Comparison of ENCODE assay signal across 9 cellular contexts in the genomic region with DNA sequence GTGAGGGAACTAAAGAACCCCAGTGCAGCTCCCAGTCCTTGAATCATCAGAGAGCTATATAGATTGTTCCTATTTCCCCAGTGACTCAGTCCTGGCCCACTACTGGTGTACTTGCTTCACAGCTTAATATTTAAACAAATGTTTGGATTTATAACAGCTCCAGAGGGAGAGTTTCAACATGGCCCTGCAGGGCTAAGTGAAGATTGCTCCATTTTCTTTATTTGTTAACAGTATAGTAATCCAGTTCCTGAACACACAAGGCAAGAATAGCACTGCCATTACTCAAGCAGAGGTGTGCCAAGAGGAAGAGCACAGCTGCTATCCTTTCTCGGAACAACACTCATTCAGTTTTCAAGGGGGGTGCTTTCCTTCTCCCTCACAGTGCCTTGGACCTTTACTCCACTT. TPM values are rescaled to one million over a fixed set of nuclear protein-coding genes. Genes with fewer than 3 reads are reported as not detected.
DNase-seq lines count a peak whose midpoint lies in the region; ATAC-seq and TF ChIP-seq lines count a peak whose summit lies in the region.
"Had no signal": no experiment of that assay in that cellular context is flagged by ENCODE, and none has a peak within 500 bp of the region (broad histone marks: within the 10 kb centered on the region; RNA-seq: fewer than 3 reads in every experiment).

No MANE protein-coding gene starts in this region.

- no peak overlapping the region for H3K4me3 ChIP-seq in brain microvascular endothelial cell (ENCODE audit: low read depth, low read length)
- H3K4me3 ChIP-seq in liver (ENCODE audit: low read depth in 1 of 3, low read length in 3 of 3): no peak overlapping the region

- peak; percentile 29 to 50 for TF ChIP-seq RAD21 in liver (IDR thresholded peaks at IDR 0.05)

- H3K36me3 Mint-ChIP-seq in natural killer cell treated with Interleukin-12 subunit alpha and Interleukin-12 subunit beta and Interleukin-15 and Interleukin-18, amount 100 ng/mL, for 72 hours: peaks cover 32% of the 10 kb centered on the region
- H3K36me3 Mint-ChIP-seq in natural killer cell: no peaks in the 10 kb centered on the region
- peaks cover 13 to 16% of the 10 kb centered on the region in 2 donors for H3K36me3 Mint-ChIP-seq in stimulated activated naive B cell treated with anti-CD40 and anti-IgM and Interleukin-4, amounts not matched to agents 10 μg/mL and 1 μg/mL and 100 μg/mL, for 72 hours

- peaks cover 78 to 85% of the 10 kb centered on the region in 2 donors for H3K4me1 Mint-ChIP-seq in natural killer cell treated with Interleukin-12 subunit alpha and Interleukin-12 subunit beta and Interleukin-15 and Interleukin-18, amount 100 ng/mL, for 72 hours (ENCODE audit: low read depth in 2 of 2)
- peaks cover 55 to 59% of the 10 kb centered on the region in 2 donors for H3K4me1 Mint-ChIP-seq in natural killer cell
- peaks cover 40 to 63% of the 10 kb centered on the region in 2 donors for H3K4me1 Mint-ChIP-seq in stimulated activated naive B cell treated with anti-CD40 and anti-IgM and Interleukin-4, amounts not matched to agents 10 μg/mL and 1 μg/mL and 100 μg/mL, for 72 hours

- intact Hi-C loops in natural killer cell (cut with micrococcal nuclease): no loop called here

- peak overlapping the region; percentile 70 to 98 for H3K27ac Mint-ChIP-seq in natural killer cell treated with Interleukin-12 subunit alpha and Interleukin-12 subunit beta and Interleukin-15 and Interleukin-18, amount 100 ng/mL, for 72 hours
- peak overlapping the region in 1 of 2 donors; percentile 10 for H3K27ac Mint-ChIP-seq in natural killer cell
- H3K27ac Mint-ChIP-seq in stimulated activated naive B cell treated with anti-CD40 and anti-IgM and Interleukin-4, amounts not matched to agents 10 μg/mL and 1 μg/mL and 100 μg/mL, for 72 hours: no peak overlapping the region

- H3K9ac ChIP-seq in liver (ENCODE audit: low read depth in 1 of 2, low read length in 2 of 2): no peak overlapping the region

- in situ Hi-C loops in brain microvascular endothelial cell (cut with HindIII; ENCODE audit: low pct_ligation_motif_present, low sequenced_read_pairs): no loop called here

- no peak for TF ChIP-seq CTCF in natural killer cell (IDR thresholded peaks at IDR 0.05)
- peak; percentile 14 for TF ChIP-seq CTCF in brain microvascular endothelial cell (IDR thresholded peaks at IDR 0.05; ENCODE audit: low read depth, low read length, missing control alignments)
- peak; percentile 27 for TF ChIP-seq CTCF in liver (IDR thresholded peaks at IDR 0.05; ENCODE audit: low read depth, low read length, missing input control)

- WGBS in liver: 11% methylated on average over 1 of the region's 1 CpG

- H3K4me1 ChIP-seq in liver (ENCODE audit: control insufficient read depth in 4 of 4, insufficient read depth in 4 of 4, low read length in 3 of 4): peaks cover 11 to 50% (median 20%) of the 10 kb centered on the region in 4 donors

- ATAC-seq in natural killer cell treated with Interleukin-12 subunit alpha and Interleukin-12 subunit beta and Interleukin-15 and Interleukin-18, amount 100 ng/mL, for 72 hours: peak; percentile 16 to 58
- no peak for ATAC-seq in natural killer cell
- ATAC-seq in stimulated activated naive B cell treated with anti-CD40 and anti-IgM and Interleukin-4, amounts not matched to agents 10 μg/mL and 1 μg/mL and 100 μg/mL, for 72 hours (replicated peaks): no peak
- no peak for ATAC-seq in GM19452 (IDR thresholded peaks at IDR 0.05; ENCODE audit: unreplicated experiment)

- H3K36me3 ChIP-seq in brain microvascular endothelial cell (replicated peaks) (no peaks in the 10 kb centered on the region), liver (ENCODE audit: control insufficient read depth in 4 of 4, insufficient read depth in 3 of 4, low read depth in 1 of 4, low read length in 3 of 4) (no peaks in the 10 kb centered on the region)

- H3K9me3 ChIP-seq in liver (ENCODE audit: control insufficient read depth in 4 of 4, low read length in 3 of 4): no peaks in the 10 kb centered on the region

- H3K27me3 ChIP-seq in brain microvascular endothelial cell (replicated peaks) (no peaks in the 10 kb centered on the region), liver (ENCODE audit: control insufficient read depth in 4 of 4, insufficient read depth in 4 of 4, low read length in 3 of 4) (no peaks in the 10 kb centered on the region)

- no peak for DNase-seq in natural killer cell treated with Interleukin-12 subunit alpha and Interleukin-12 subunit beta and Interleukin-15 and Interleukin-18, amount 100 ng/mL, for 72 hours (ENCODE audit: low spot score)
- DNase-seq in natural killer cell (no peak), brain microvascular endothelial cell (peak; percentile 80)
- no peak for DNase-seq in stimulated activated naive B cell treated with anti-CD40 and anti-IgM and Interleukin-4, amounts not matched to agents 10 μg/mL and 1 μg/mL and 100 μg/mL, for 72 hours
- no peak for DNase-seq in central memory CD4-positive, alpha-beta T cell
- DNase-seq in activated effector memory CD4-positive, alpha-beta T cell treated with anti-CD3 and anti-CD28 coated beads, Interleukin-2, amount 50 U/mL, for 16 hours: no peak

- no peaks in the 10 kb centered on the region for H3K9me3 Mint-ChIP-seq in natural killer cell treated with Interleukin-12 subunit alpha and Interleukin-12 subunit beta and Interleukin-15 and Interleukin-18, amount 100 ng/mL, for 72 hours
- H3K9me3 Mint-ChIP-seq in natural killer cell: no peaks in the 10 kb centered on the region
- no peaks in the 10 kb centered on the region for H3K9me3 Mint-ChIP-seq in stimulated activated naive B cell treated with anti-CD40 and anti-IgM and Interleukin-4, amounts not matched to agents 10 μg/mL and 1 μg/mL and 100 μg/mL, for 72 hours

- H3K27me3 Mint-ChIP-seq in natural killer cell treated with Interleukin-12 subunit alpha and Interleukin-12 subunit beta and Interleukin-15 and Interleukin-18, amount 100 ng/mL, for 72 hours: no peaks in the 10 kb centered on the region
- H3K27me3 Mint-ChIP-seq in natural killer cell (ENCODE audit: low read depth in 2 of 2): no peaks in the 10 kb centered on the region
- no peaks in the 10 kb centered on the region for H3K27me3 Mint-ChIP-seq in stimulated activated naive B cell treated with anti-CD40 and anti-IgM and Interleukin-4, amounts not matched to agents 10 μg/mL and 1 μg/mL and 100 μg/mL, for 72 hours

- H3K4me3 Mint-ChIP-seq in natural killer cell treated with Interleukin-12 subunit alpha and Interleukin-12 subunit beta and Interleukin-15 and Interleukin-18, amount 100 ng/mL, for 72 hours: peak overlapping the region; percentile 64
- no peak overlapping the region for H3K4me3 Mint-ChIP-seq in natural killer cell
- no peak overlapping the region for H3K4me3 Mint-ChIP-seq in stimulated activated naive B cell treated with anti-CD40 and anti-IgM and Interleukin-4, amounts not matched to agents 10 μg/mL and 1 μg/mL and 100 μg/mL, for 72 hours

- peak overlapping the region; percentile 95 for H3K27ac ChIP-seq in brain microvascular endothelial cell
- peak overlapping the region; percentile 74 to 96 for H3K27ac ChIP-seq in liver (ENCODE audit: low read depth in 1 of 2, low read length in 2 of 2)

TF ChIP-seq in liver, 16 proteins besides CTCF, POLR2A, EP300 and RAD21 (continues in another document):
- TF ChIP-seq, protein P1, sequence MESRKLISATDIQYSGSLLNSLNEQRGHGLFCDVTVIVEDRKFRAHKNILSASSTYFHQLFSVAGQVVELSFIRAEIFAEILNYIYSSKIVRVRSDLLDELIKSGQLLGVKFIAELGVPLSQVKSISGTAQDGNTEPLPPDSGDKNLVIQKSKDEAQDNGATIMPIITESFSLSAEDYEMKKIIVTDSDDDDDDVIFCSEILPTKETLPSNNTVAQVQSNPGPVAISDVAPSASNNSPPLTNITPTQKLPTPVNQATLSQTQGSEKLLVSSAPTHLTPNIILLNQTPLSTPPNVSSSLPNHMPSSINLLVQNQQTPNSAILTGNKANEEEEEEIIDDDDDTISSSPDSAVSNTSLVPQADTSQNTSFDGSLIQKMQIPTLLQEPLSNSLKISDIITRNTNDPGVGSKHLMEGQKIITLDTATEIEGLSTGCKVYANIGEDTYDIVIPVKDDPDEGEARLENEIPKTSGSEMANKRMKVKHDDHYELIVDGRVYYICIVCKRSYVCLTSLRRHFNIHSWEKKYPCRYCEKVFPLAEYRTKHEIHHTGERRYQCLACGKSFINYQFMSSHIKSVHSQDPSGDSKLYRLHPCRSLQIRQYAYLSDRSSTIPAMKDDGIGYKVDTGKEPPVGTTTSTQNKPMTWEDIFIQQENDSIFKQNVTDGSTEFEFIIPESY (IDR thresholded peaks at IDR 0.05): peak; percentile 78
- peak; percentile 69 to 82 for TF ChIP-seq HNF4A (conservative IDR thresholded peaks at IDR 0.05)
- peak; percentile 82 to 96 for TF ChIP-seq JUND (IDR thresholded peaks at IDR 0.05)
- peak in 1 of 2 donors; percentile 81 for TF ChIP-seq EGR1 (IDR thresholded peaks at IDR 0.05; ENCODE audit: low read depth in 2 of 2)
- no peak for TF ChIP-seq HNF4G (IDR thresholded peaks at IDR 0.05)
- no peak for TF ChIP-seq NR2F2 (IDR thresholded peaks at IDR 0.05)
- TF ChIP-seq FOXA2 (IDR thresholded peaks at IDR 0.05): peak; percentile 67
- peak; percentile 47 to 86 for TF ChIP-seq RXRA (IDR thresholded peaks at IDR 0.05)
- TF ChIP-seq, protein P2, sequence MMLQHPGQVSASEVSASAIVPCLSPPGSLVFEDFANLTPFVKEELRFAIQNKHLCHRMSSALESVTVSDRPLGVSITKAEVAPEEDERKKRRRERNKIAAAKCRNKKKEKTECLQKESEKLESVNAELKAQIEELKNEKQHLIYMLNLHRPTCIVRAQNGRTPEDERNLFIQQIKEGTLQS (IDR thresholded peaks at IDR 0.05): no peak
- TF ChIP-seq SP1 (IDR thresholded peaks at IDR 0.05): peak; percentile 73
- no peak for TF ChIP-seq FOXA1 (IDR thresholded peaks at IDR 0.05)
- TF ChIP-seq, protein P3, sequence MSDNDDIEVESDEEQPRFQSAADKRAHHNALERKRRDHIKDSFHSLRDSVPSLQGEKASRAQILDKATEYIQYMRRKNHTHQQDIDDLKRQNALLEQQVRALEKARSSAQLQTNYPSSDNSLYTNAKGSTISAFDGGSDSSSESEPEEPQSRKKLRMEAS (IDR thresholded peaks at IDR 0.05): peak; percentile 88
- TF ChIP-seq GABPA (IDR thresholded peaks at IDR 0.05 in 1 of 2, conservative IDR thresholded peaks at IDR 0.05 in 1 of 2): peak in 1 of 2 donors; percentile 72
- peak; percentile 97 for TF ChIP-seq YY1 (IDR thresholded peaks at IDR 0.05)
- no peak for TF ChIP-seq TAF1 (conservative IDR thresholded peaks at IDR 0.05)

RNA-seq across cellular contexts. Expression of a gene that starts 6.5 kb away (rescaled TPM):
- 100 to 1,000 TPM in 1 of 2 donors, 10 to 100 TPM in 1; 91.2 to 193 TPM for total RNA-seq in natural killer cell treated with Interleukin-12 subunit alpha and Interleukin-12 subunit beta and Interleukin-15 and Interleukin-18, amount 100 ng/mL, for 72 hours
- total RNA-seq in natural killer cell (10 to 100 TPM; 22.8 to 36.5 (median 29.9) TPM), liver (10 to 100 TPM; 29.6 to 41.7 TPM)
- polyA plus RNA-seq in liver: 10 to 100 TPM; 31.1 to 39.1 TPM
- polyA plus RNA-seq: neural cell had no signal

RNA-seq across cellular contexts. Expression of a gene that starts 54.2 kb away (rescaled TPM):
- total RNA-seq in natural killer cell treated with Interleukin-12 subunit alpha and Interleukin-12 subunit beta and Interleukin-15 and Interleukin-18, amount 100 ng/mL, for 72 hours: 10 to 100 TPM; 45.6 to 50.5 TPM
- 10 to 100 TPM; 63.4 to 81.3 (median 65.6) TPM for total RNA-seq in natural killer cell
- total RNA-seq in liver: 10 to 100 TPM; 26.6 to 37.0 TPM
- 10 to 100 TPM; 13.3 to 16.4 TPM for polyA plus RNA-seq in liver

Comparison
In these comparisons a context has a peak if more than half of its experiments do, and no peak if none do; other contexts are left out.
1. ATAC-seq: peak in natural killer cell treated with Interleukin-12 subunit alpha and Interleukin-12 subunit beta and Interleukin-15 and Interleukin-18, amount 100 ng/mL, for 72 hours (2 of 2); none in natural killer cell (0 of 3), stimulated activated naive B cell treated with anti-CD40 and anti-IgM and Interleukin-4, amounts not matched to agents 10 μg/mL and 1 μg/mL and 100 μg/mL, for 72 hours (0 of 2) and GM19452 (single experiment).